28 cellular contexts compared by ENCODE assay signal in the genomic region with DNA sequence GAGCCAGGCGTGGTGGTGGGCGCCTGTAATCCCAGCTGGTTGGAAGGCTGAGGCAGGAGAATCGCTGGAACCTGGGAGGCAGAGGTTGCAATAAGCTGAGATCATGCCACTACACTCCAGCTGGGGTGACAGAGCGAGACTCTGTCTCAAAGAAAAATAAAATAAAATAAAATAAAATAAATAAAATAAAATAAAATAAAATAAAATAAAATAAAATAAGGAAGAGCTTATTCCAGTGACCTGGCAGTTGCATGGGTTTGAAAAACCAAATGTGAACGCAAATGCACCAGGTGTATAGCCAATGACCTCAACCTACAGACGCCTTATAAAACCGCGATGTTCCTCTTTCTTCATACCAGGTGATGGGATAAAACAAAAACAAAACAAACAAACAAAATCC.
"Had no signal": no experiment of that assay in that cellular context is flagged by ENCODE, and none has a peak within 500 bp of the region (broad histone marks: within the 10 kb centered on the region; RNA-seq: fewer than 3 reads in every experiment).

No MANE protein-coding gene starts in this region.

- FAIRE-seq: colon, endothelial cell of umbilical vein, frontal cortex had no signal

- H3K36me3 ChIP-seq: colonic mucosa, esophagus muscularis mucosa, esophagus squamous epithelium, gastrocnemius medialis, gastroesophageal sphincter, heart left ventricle, heart right ventricle had no signal

- DNase-seq: colonic mucosa; cortex of kidney; dermis blood vessel endothelial cell; dorsolateral prefrontal cortex; effector CD4-positive, alpha-beta T cell; effector CD8-positive, alpha-beta T cell; effector memory CD4-positive, alpha-beta T cell; effector memory CD8-positive, alpha-beta T cell; erythroblast; esophagus squamous epithelium; foreskin fibroblast; foreskin keratinocyte; foreskin melanocyte; gastrocnemius medialis; head of caudate nucleus; heart left ventricle; heart right ventricle had no signal

- H3K9me3 Mint-ChIP-seq: endodermal cell had no signal

- H3K4me3 Mint-ChIP-seq: dendritic cell treated with granulocyte-macrophage colony-stimulating factor and Interleukin-4, amounts not matched to agents 40 ng/mL and 50 ng/mL, for 4 days; effector memory CD8-positive, alpha-beta T cell; endodermal cell had no signal

- H3K4me1 ChIP-seq: colonic mucosa, esophagus muscularis mucosa, esophagus squamous epithelium, foreskin keratinocyte, gastrocnemius medialis, gastroesophageal sphincter, heart left ventricle, heart right ventricle had no signal

- H3K9me3 ChIP-seq: colonic mucosa, esophagus squamous epithelium, gastrocnemius medialis, gastroesophageal sphincter, heart left ventricle had no signal

- H3K27me3 Mint-ChIP-seq: dendritic cell treated with granulocyte-macrophage colony-stimulating factor and Interleukin-4, amounts not matched to agents 40 ng/mL and 50 ng/mL, for 4 days; effector memory CD8-positive, alpha-beta T cell had no signal

- H3K27me3 ChIP-seq: colonic mucosa, esophagus muscularis mucosa, esophagus squamous epithelium, foreskin keratinocyte, gastrocnemius medialis, gastroesophageal sphincter, heart left ventricle, hepatocyte had no signal

- H3K27ac ChIP-seq: colonic mucosa, coronary artery, dorsolateral prefrontal cortex, epithelial cell of prostate, esophagus muscularis mucosa, esophagus squamous epithelium, foreskin keratinocyte, gastrocnemius medialis, gastroesophageal sphincter, heart left ventricle, heart right ventricle, hepatocyte had no signal

- H3K27ac Mint-ChIP-seq: dendritic cell treated with granulocyte-macrophage colony-stimulating factor and Interleukin-4, amounts not matched to agents 40 ng/mL and 50 ng/mL, for 4 days; effector memory CD8-positive, alpha-beta T cell; endodermal cell had no signal

- ATAC-seq: effector memory CD8-positive, alpha-beta T cell; esophagus mucosa; foreskin keratinocyte; gastrocnemius medialis; gastroesophageal sphincter; heart left ventricle; heart right ventricle had no signal

- H3K4me3 ChIP-seq: colonic mucosa, coronary artery, dorsolateral prefrontal cortex, esophagus muscularis mucosa, esophagus squamous epithelium, gastrocnemius medialis, gastroesophageal sphincter, heart left ventricle, heart right ventricle, hepatocyte had no signal
